7 cellular contexts compared by ENCODE assay signal in genomic region chr11:106156290-106156937, GRCh38.
DNase-seq lines count a peak whose midpoint lies in the region; ATAC-seq and TF ChIP-seq lines count a peak whose summit lies in the region.

No MANE protein-coding gene starts in this region.

- peak; percentile 65 for ATAC-seq in GM21576 (IDR thresholded peaks at IDR 0.05; ENCODE audit: unreplicated experiment)
- ATAC-seq in stimulated activated memory B cell treated with anti-CD40 and anti-IgM and Interleukin-4, amounts not matched to agents 10 μg/mL and 1 μg/mL and 100 μg/mL, for 72 hours, result no peak

- H3K27ac Mint-ChIP-seq in stimulated activated memory B cell treated with anti-CD40 and anti-IgM and Interleukin-4, amounts not matched to agents 10 μg/mL and 1 μg/mL and 100 μg/mL, for 72 hours, result no peak overlapping the region

- H3K4me3 ChIP-seq in LNCaP clone FGC (ENCODE audit: low read depth, low read length) (no peak overlapping the region), astrocyte of the cerebellum (ENCODE audit: low read depth, low read length) (no peak overlapping the region)

- peak; percentile 53 for TF ChIP-seq CTCF in LNCaP clone FGC (IDR thresholded peaks at IDR 0.05; ENCODE audit: control insufficient read depth, extremely low read depth, insufficient read depth)
- peak; percentile 68 for TF ChIP-seq CTCF in astrocyte of the cerebellum (IDR thresholded peaks at IDR 0.05; ENCODE audit: low read depth, low read length, missing control alignments)

- H3K4me1 Mint-ChIP-seq in stimulated activated memory B cell treated with anti-CD40 and anti-IgM and Interleukin-4, amounts not matched to agents 10 μg/mL and 1 μg/mL and 100 μg/mL, for 72 hours, result peaks cover 4% of the 10 kb centered on the region

- in situ Hi-C loops in astrocyte of the cerebellum (cut with HindIII; ENCODE audit: low sequenced_read_pairs), result no loop called here

- DNase-seq in GM04504 (ENCODE audit: low read depth) (peak; percentile 44), LNCaP clone FGC (ENCODE audit: low read depth) (peak; percentile 52), astrocyte of the cerebellum (ENCODE audit: low read depth) (peak; percentile 52), kidney tubule cell (ENCODE audit: low spot score) (peak; percentile 54)
- DNase-seq in stimulated activated naive CD4-positive, alpha-beta T cell (lab: John Stamatoyannopoulos, UW), result no peak

- H3K27me3 Mint-ChIP-seq in stimulated activated memory B cell treated with anti-CD40 and anti-IgM and Interleukin-4, amounts not matched to agents 10 μg/mL and 1 μg/mL and 100 μg/mL, for 72 hours, result no peaks in the 10 kb centered on the region

- H3K4me3 Mint-ChIP-seq in stimulated activated memory B cell treated with anti-CD40 and anti-IgM and Interleukin-4, amounts not matched to agents 10 μg/mL and 1 μg/mL and 100 μg/mL, for 72 hours, result no peak overlapping the region

- no peaks in the 10 kb centered on the region for H3K9me3 Mint-ChIP-seq in stimulated activated memory B cell treated with anti-CD40 and anti-IgM and Interleukin-4, amounts not matched to agents 10 μg/mL and 1 μg/mL and 100 μg/mL, for 72 hours

- H3K36me3 Mint-ChIP-seq in stimulated activated memory B cell treated with anti-CD40 and anti-IgM and Interleukin-4, amounts not matched to agents 10 μg/mL and 1 μg/mL and 100 μg/mL, for 72 hours, result no peaks in the 10 kb centered on the region

Comparison
In these comparisons a context has a peak if more than half of its experiments do, and no peak if none do; other contexts are left out.
1. DNase-seq: peak in GM04504 (single experiment), LNCaP clone FGC (single experiment), astrocyte of the cerebellum (single experiment) and kidney tubule cell (single experiment); none in stimulated activated naive CD4-positive, alpha-beta T cell (0 of 6).